In the genomic region with DNA sequence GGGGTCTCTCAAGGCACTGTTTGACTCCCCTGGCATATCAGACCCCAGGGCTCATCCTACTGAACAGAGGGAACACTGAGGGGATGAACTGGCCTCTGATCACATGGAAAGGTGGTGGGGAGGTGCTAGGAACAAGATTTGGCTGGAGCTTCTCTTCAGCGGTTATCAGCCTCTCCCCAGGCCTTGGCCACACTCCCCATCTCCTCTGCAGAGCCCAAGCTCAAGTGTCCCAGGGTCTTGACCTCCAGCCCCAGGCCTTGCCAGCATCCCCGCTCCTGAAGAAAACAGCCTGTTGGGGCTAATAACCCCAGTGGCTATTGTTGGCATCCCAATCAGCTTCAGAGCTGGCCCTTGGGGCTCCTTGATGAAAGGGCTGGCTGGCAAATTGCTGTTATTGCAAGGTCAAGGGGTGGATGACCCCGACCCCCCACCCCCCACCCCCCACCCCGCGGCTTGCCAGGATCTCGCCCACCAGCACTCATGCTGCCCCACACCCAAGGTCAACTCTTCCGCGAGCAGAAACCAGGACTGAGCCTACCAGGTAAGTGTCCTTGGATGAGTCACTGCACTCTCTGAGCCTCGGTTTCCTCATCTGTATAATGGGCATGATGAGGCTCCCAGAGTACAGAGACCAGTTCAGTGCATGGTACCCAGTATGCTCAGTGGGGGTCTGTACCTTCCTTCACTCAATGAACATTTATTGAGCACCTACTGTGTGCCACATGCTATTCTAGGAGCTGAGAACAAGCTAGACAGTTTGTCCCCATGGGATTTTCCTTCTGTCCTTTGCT, we compare ENCODE assay signal across 26 cellular contexts. TPM values are rescaled to one million over a fixed set of nuclear protein-coding genes. Genes with fewer than 3 reads are reported as not detected.
A peak's percentile ranks its signal among the peaks of the same experiment; 100 is the strongest.
DNase-seq lines count a peak whose midpoint lies in the region; ATAC-seq, FAIRE-seq and TF ChIP-seq lines count a peak whose summit lies in the region.
"Had no signal": no experiment of that assay in that cellular context is flagged by ENCODE, and none has a peak within 500 bp of the region (broad histone marks: within the 10 kb centered on the region; RNA-seq: fewer than 3 reads in every experiment).

No MANE protein-coding gene starts in this region.

- peak overlapping the region in 1 of 3 donors; percentile 61 for H3K4me3 Mint-ChIP-seq in T-cell
- H3K4me3 Mint-ChIP-seq: CD14-positive monocyte, neural progenitor cell had no signal

- no peak for TF ChIP-seq CTCF in right atrium auricular region (IDR thresholded peaks at IDR 0.05)
- no peak for TF ChIP-seq CTCF in kidney (IDR thresholded peaks at IDR 0.05; ENCODE audit: borderline replicate concordance, extremely low read depth, insufficient read depth)
- no peak for TF ChIP-seq CTCF in upper lobe of right lung (IDR thresholded peaks at IDR 0.05)

- H3K27ac ChIP-seq in right atrium auricular region = no peak overlapping the region
- H3K27ac ChIP-seq in kidney (ENCODE audit: low read depth in 2 of 2, low read length in 2 of 2) = no peak overlapping the region
- H3K27ac ChIP-seq in upper lobe of right lung = no peak overlapping the region
- H3K27ac ChIP-seq: hepatocyte, HL-60, neural progenitor cell, Peyer's patch had no signal

- FAIRE-seq in kidney (lab: Jason Lieb, UNC) = no peak
- FAIRE-seq: colon, urothelium cell line had no signal

- peaks cover 19 to 37% (median 25%) of the 10 kb centered on the region in 3 donors for H3K4me1 Mint-ChIP-seq in T-cell
- H3K4me1 Mint-ChIP-seq: CD14-positive monocyte had no signal

- H3K27me3 ChIP-seq in right atrium auricular region (no peaks in the 10 kb centered on the region), upper lobe of right lung (no peaks in the 10 kb centered on the region)
- H3K27me3 ChIP-seq: hepatocyte, neural progenitor cell, Peyer's patch had no signal

- no peaks in the 10 kb centered on the region for H3K27me3 Mint-ChIP-seq in T-cell

- H3K4me1 ChIP-seq in right atrium auricular region = no peaks in the 10 kb centered on the region
- H3K4me1 ChIP-seq in kidney (ENCODE audit: control insufficient read depth in 1 of 2, insufficient read depth in 1 of 2, low read depth in 1 of 2, low read length in 2 of 2) = no peaks in the 10 kb centered on the region
- H3K4me1 ChIP-seq in upper lobe of right lung = no peaks in the 10 kb centered on the region
- H3K4me1 ChIP-seq: neural progenitor cell, Peyer's patch had no signal

- no peaks in the 10 kb centered on the region for H3K36me3 ChIP-seq in right atrium auricular region
- no peaks in the 10 kb centered on the region for H3K36me3 ChIP-seq in kidney (ENCODE audit: control insufficient read depth in 1 of 2, insufficient read depth in 2 of 2, low read length in 2 of 2)
- no peaks in the 10 kb centered on the region for H3K36me3 ChIP-seq in upper lobe of right lung
- H3K36me3 ChIP-seq: neural progenitor cell, Peyer's patch had no signal

- no peak overlapping the region for H3K9ac ChIP-seq in kidney (ENCODE audit: low read length in 2 of 2)
- H3K9ac ChIP-seq: neural progenitor cell had no signal

- H3K9me3 Mint-ChIP-seq in T-cell = no peaks in the 10 kb centered on the region
- H3K9me3 Mint-ChIP-seq: activated T-helper 2 cell treated with anti-CD3 and anti-CD28 coated beads, Interferon-gamma antibody, Interleukin-2, Interleukin-4, amounts not matched to agents 10 μg/mL and 5 μg/mL and 100 μg/mL, durations not matched to agents 14 hours and 24 hours and 36 hours; CD14-positive monocyte; neural progenitor cell had no signal

- H3K9me3 ChIP-seq in right atrium auricular region (no peaks in the 10 kb centered on the region), kidney (ENCODE audit: control insufficient read depth in 1 of 2, low read length in 2 of 2) (no peaks in the 10 kb centered on the region), upper lobe of right lung (no peaks in the 10 kb centered on the region)
- H3K9me3 ChIP-seq: Peyer's patch had no signal

- CTCF ChIA-PET in T-cell (lab: Charles Lee) = no interaction called here

- no peak for ATAC-seq in Right ventricle myocardium inferior
- no peak for ATAC-seq in T-cell (replicated peaks in 1 of 4)
- no peak for ATAC-seq in upper lobe of right lung

- peak overlapping the region; percentile 81 to 87 for H3K27ac Mint-ChIP-seq in T-cell
- H3K27ac Mint-ChIP-seq: activated T-helper 2 cell treated with anti-CD3 and anti-CD28 coated beads, Interferon-gamma antibody, Interleukin-2, Interleukin-4, amounts not matched to agents 10 μg/mL and 5 μg/mL and 100 μg/mL, durations not matched to agents 14 hours and 24 hours and 36 hours had no signal

- intact Hi-C loops in Right ventricle myocardium inferior (cut with DNase I) (no loop called here), kidney (cut with DNase I) (no loop called here), upper lobe of right lung (cut with DNase I) (loop anchor here (10.0 kb wide), 1 partner anchor 49 kb away; no protein-coding TSS in a partner anchor)

- H3K36me3 Mint-ChIP-seq in T-cell = peaks cover 23% of the 10 kb centered on the region
- H3K36me3 Mint-ChIP-seq: neural progenitor cell had no signal

- POLR2A ChIA-PET in T-cell (lab: Charles Lee) = no interaction called here

- H3K4me3 ChIP-seq in right atrium auricular region = no peak overlapping the region
- no peak overlapping the region for H3K4me3 ChIP-seq in kidney (ENCODE audit: low read length in 2 of 2)
- H3K4me3 ChIP-seq in upper lobe of right lung = no peak overlapping the region
- H3K4me3 ChIP-seq: hepatocyte, neural progenitor cell, Peyer's patch, skin epidermis had no signal

- DNase-seq in Right ventricle myocardium inferior (ENCODE audit: missing footprints) = peak; percentile 39
- no peak for DNase-seq in right atrium auricular region (ENCODE audit: low spot score)
- no peak for DNase-seq in T-cell
- peak; percentile 30 for DNase-seq in kidney
- DNase-seq in upper lobe of right lung = peak; percentile 36
- DNase-seq in foreskin melanocyte = no peak
- DNase-seq in Ammon's horn (ENCODE audit: low spot score) = no peak
- no peak for DNase-seq in stimulated activated naive CD4-positive, alpha-beta T cell (lab: John Stamatoyannopoulos, UW)
- DNase-seq: activated CD4-positive, alpha-beta T cell treated with anti-CD3 and anti-CD28 coated beads, Interleukin-2, amount 50 U/mL, for 4 hours; activated CD8-positive, alpha-beta memory T cell treated with anti-CD3 and anti-CD28 coated beads, Interleukin-2, amount 50 U/mL, for 4 hours; effector CD8-positive, alpha-beta T cell; EL; erythroblast; NCI-H187; NCI-H526; Peyer's patch; stimulated activated CD4-positive, alpha-beta T cell treated with anti-CD3 and anti-CD28 coated beads, Interleukin-2, amount 100 ng/mL, for 24 hours had no signal

RNA-seq across cellular contexts. Expression of a gene that starts 18.8 kb away (rescaled TPM):
- total RNA-seq in Right ventricle myocardium inferior (2.7 TPM), right atrium auricular region (10 to 100 TPM; 14.0 to 50.9 TPM), T-cell (10 to 100 TPM in 3 of 5 donors, 1 to 10 TPM in 2; 4.9 to 23.3 (median 20.8) TPM), kidney (8.0 TPM), upper lobe of right lung (8.3 TPM)
- 4.9 TPM for polyA plus RNA-seq in kidney (ENCODE audit: insufficient read depth, low read depth, low replicate concordance)

RNA-seq across cellular contexts. Expression of a gene that starts 23.4 kb away (rescaled TPM):
- total RNA-seq in Right ventricle myocardium inferior (2.0 TPM), right atrium auricular region (1 to 10 TPM; 2.5 to 5.6 TPM), T-cell (10 to 100 TPM; 26.5 to 95.2 (median 74.0) TPM), kidney (8.4 TPM), upper lobe of right lung (10.6 TPM)
- 7.0 TPM for polyA plus RNA-seq in kidney (ENCODE audit: insufficient read depth, low read depth, low replicate concordance)
- total RNA-seq: fibroblast of villous mesenchyme, hepatocyte had no signal

Comparison
In these comparisons a context has a peak if more than half of its experiments do, and no peak if none do; other contexts are left out.
1. DNase-seq: peak in Right ventricle myocardium inferior (single experiment), kidney (single experiment) and upper lobe of right lung (single experiment); none in right atrium auricular region (single experiment), T-cell (0 of 34), foreskin melanocyte (single experiment), Ammon's horn (single experiment) and stimulated activated naive CD4-positive, alpha-beta T cell (0 of 6).